In genomic region chr3:169060037-169060436, GRCh38 we compare ENCODE assay signal across 17 cellular contexts.
DNase-seq lines count a peak whose midpoint lies in the region; ATAC-seq and TF ChIP-seq lines count a peak whose summit lies in the region.
"Had no signal": no experiment of that assay in that cellular context is flagged by ENCODE, and none has a peak within 500 bp of the region (broad histone marks: within the 10 kb centered on the region; RNA-seq: fewer than 3 reads in every experiment).

No MANE protein-coding gene starts in this region.

- DNase-seq in AG10803 (ENCODE audit: low read depth) (peak; percentile 26), HT-29 (ENCODE audit: low spot score) (peak; percentile 28), SW480 (ENCODE audit: low spot score) (peak; percentile 6), fibroblast of peridontal ligament (ENCODE audit: extremely low read depth) (peak; percentile 51), progenitor cell of endocrine pancreas (ENCODE audit: low spot score, unreplicated experiment) (no peak), HUDEP-2 (lab: John Stamatoyannopoulos, UW; ENCODE audit: unreplicated experiment in 76 of 76) (no peak)
- DNase-seq in activated CD4-positive, alpha-beta T cell treated with anti-CD3 and anti-CD28 coated beads, Interleukin-2, amount 10 ng/mL, durations not matched to agents 24 days and 14 days, result no peak
- DNase-seq: activated CD4-positive, alpha-beta memory T cell treated with anti-CD3 and anti-CD28 coated beads, Interleukin-2, amount 10 ng/mL, durations not matched to agents 7 days and 5 days; activated naive CD8-positive, alpha-beta T cell treated with anti-CD3 and anti-CD28 coated beads, Interleukin-2, amount 10 ng/mL, durations not matched to agents 7 days and 5 days; activated T-cell treated with anti-CD3 and anti-CD28 coated beads, Interleukin-2, amount 50 U/mL, for 4 hours; effector memory CD4-positive, alpha-beta T cell; gastrocnemius medialis; KBM-7; left ventricle myocardium superior; stimulated activated CD4-positive, alpha-beta T cell treated with anti-CD3 and anti-CD28 coated beads, Interleukin-4, amount 100 ng/mL, for 1 hour had no signal

- H3K9me3 Mint-ChIP-seq in progenitor cell of endocrine pancreas (ENCODE audit: low read depth), result peaks cover 1% of the 10 kb centered on the region
- H3K9me3 Mint-ChIP-seq in activated CD4-positive, alpha-beta T cell treated with anti-CD3 and anti-CD28 coated beads, Interleukin-2, amount 10 ng/mL, durations not matched to agents 24 days and 14 days, result no peaks in the 10 kb centered on the region
- H3K9me3 Mint-ChIP-seq: activated CD4-positive, alpha-beta memory T cell treated with anti-CD3 and anti-CD28 coated beads, Interleukin-2, amount 10 ng/mL, durations not matched to agents 7 days and 5 days; activated naive CD8-positive, alpha-beta T cell treated with anti-CD3 and anti-CD28 coated beads, Interleukin-2, amount 10 ng/mL, durations not matched to agents 7 days and 5 days; activated T-cell treated with anti-CD3 and anti-CD28 coated beads, Interleukin-2, amount 50 U/mL, for 4 hours had no signal

- intact Hi-C loops in activated CD4-positive, alpha-beta T cell treated with anti-CD3 and anti-CD28 coated beads, Interleukin-2, amount 10 ng/mL, durations not matched to agents 24 days and 14 days (cut with micrococcal nuclease), result no loop called here

- ATAC-seq in GM19397 (IDR thresholded peaks at IDR 0.05; ENCODE audit: unreplicated experiment), result no peak
- ATAC-seq: activated T-cell treated with anti-CD3 and anti-CD28 coated beads, Interleukin-2, amount 50 U/mL, for 4 hours; gastrocnemius medialis; left ventricle myocardium superior had no signal

- H3K27me3 Mint-ChIP-seq in progenitor cell of endocrine pancreas, result no peaks in the 10 kb centered on the region
- no peaks in the 10 kb centered on the region for H3K27me3 Mint-ChIP-seq in activated CD4-positive, alpha-beta T cell treated with anti-CD3 and anti-CD28 coated beads, Interleukin-2, amount 10 ng/mL, durations not matched to agents 24 days and 14 days
- H3K27me3 Mint-ChIP-seq: activated CD4-positive, alpha-beta memory T cell treated with anti-CD3 and anti-CD28 coated beads, Interleukin-2, amount 10 ng/mL, durations not matched to agents 7 days and 5 days; activated naive CD8-positive, alpha-beta T cell treated with anti-CD3 and anti-CD28 coated beads, Interleukin-2, amount 10 ng/mL, durations not matched to agents 7 days and 5 days had no signal

- H3K4me3 ChIP-seq in AG10803 (ENCODE audit: low read length), result no peak overlapping the region
- H3K4me3 ChIP-seq: gastrocnemius medialis, SJSA1 had no signal

- H3K36me3 Mint-ChIP-seq in progenitor cell of endocrine pancreas (ENCODE audit: insufficient read depth), result no peaks in the 10 kb centered on the region
- no peaks in the 10 kb centered on the region for H3K36me3 Mint-ChIP-seq in activated CD4-positive, alpha-beta T cell treated with anti-CD3 and anti-CD28 coated beads, Interleukin-2, amount 10 ng/mL, durations not matched to agents 24 days and 14 days (ENCODE audit: low read depth)
- H3K36me3 Mint-ChIP-seq: activated naive CD8-positive, alpha-beta T cell treated with anti-CD3 and anti-CD28 coated beads, Interleukin-2, amount 10 ng/mL, durations not matched to agents 7 days and 5 days had no signal

- TF ChIP-seq CTCF in AG10803 (conservative IDR thresholded peaks at IDR 0.05; ENCODE audit: low read length) (peak; percentile 42), progenitor cell of endocrine pancreas (IDR thresholded peaks at IDR 0.05; ENCODE audit: unreplicated experiment) (no peak)

- no peak overlapping the region for H3K27ac Mint-ChIP-seq in progenitor cell of endocrine pancreas
- H3K27ac Mint-ChIP-seq in activated CD4-positive, alpha-beta T cell treated with anti-CD3 and anti-CD28 coated beads, Interleukin-2, amount 10 ng/mL, durations not matched to agents 24 days and 14 days, result no peak overlapping the region
- H3K27ac Mint-ChIP-seq: activated CD4-positive, alpha-beta memory T cell treated with anti-CD3 and anti-CD28 coated beads, Interleukin-2, amount 10 ng/mL, durations not matched to agents 7 days and 5 days; activated naive CD8-positive, alpha-beta T cell treated with anti-CD3 and anti-CD28 coated beads, Interleukin-2, amount 10 ng/mL, durations not matched to agents 7 days and 5 days had no signal

- H3K4me3 Mint-ChIP-seq in progenitor cell of endocrine pancreas (ENCODE audit: low read depth), result no peak overlapping the region
- H3K4me3 Mint-ChIP-seq in activated CD4-positive, alpha-beta T cell treated with anti-CD3 and anti-CD28 coated beads, Interleukin-2, amount 10 ng/mL, durations not matched to agents 24 days and 14 days, result no peak overlapping the region
- H3K4me3 Mint-ChIP-seq: activated CD4-positive, alpha-beta memory T cell treated with anti-CD3 and anti-CD28 coated beads, Interleukin-2, amount 10 ng/mL, durations not matched to agents 7 days and 5 days; activated naive CD8-positive, alpha-beta T cell treated with anti-CD3 and anti-CD28 coated beads, Interleukin-2, amount 10 ng/mL, durations not matched to agents 7 days and 5 days; activated T-cell treated with anti-CD3 and anti-CD28 coated beads, Interleukin-2, amount 50 U/mL, for 4 hours had no signal

- peaks cover 1% of the 10 kb centered on the region for H3K4me1 Mint-ChIP-seq in progenitor cell of endocrine pancreas (ENCODE audit: low read depth)
- no peaks in the 10 kb centered on the region for H3K4me1 Mint-ChIP-seq in activated CD4-positive, alpha-beta T cell treated with anti-CD3 and anti-CD28 coated beads, Interleukin-2, amount 10 ng/mL, durations not matched to agents 24 days and 14 days
- H3K4me1 Mint-ChIP-seq: activated CD4-positive, alpha-beta memory T cell treated with anti-CD3 and anti-CD28 coated beads, Interleukin-2, amount 10 ng/mL, durations not matched to agents 7 days and 5 days; activated naive CD8-positive, alpha-beta T cell treated with anti-CD3 and anti-CD28 coated beads, Interleukin-2, amount 10 ng/mL, durations not matched to agents 7 days and 5 days had no signal

Comparison
In these comparisons a context has a peak if more than half of its experiments do, and no peak if none do; other contexts are left out.
1. DNase-seq: peak in AG10803 (single experiment), HT-29 (single experiment), SW480 (single experiment) and fibroblast of peridontal ligament (single experiment); none in progenitor cell of endocrine pancreas (single experiment), activated CD4-positive, alpha-beta T cell treated with anti-CD3 and anti-CD28 coated beads, Interleukin-2, amount 10 ng/mL, durations not matched to agents 24 days and 14 days (single experiment) and HUDEP-2 (0 of 76).